17 cellular contexts compared by ENCODE assay signal in genomic region chr7:82675396-82675795, GRCh38.
DNase-seq lines count a peak whose midpoint lies in the region; ATAC-seq, FAIRE-seq and TF ChIP-seq lines count a peak whose summit lies in the region.
"Had no signal": no experiment of that assay in that cellular context is flagged by ENCODE, and none has a peak within 500 bp of the region (broad histone marks: within the 10 kb centered on the region; RNA-seq: fewer than 3 reads in every experiment).

No MANE protein-coding gene starts in this region.

- ATAC-seq in HG02763 (IDR thresholded peaks at IDR 0.05; ENCODE audit: unreplicated experiment) = no peak
- ATAC-seq: A549, GM23338, HepG2 had no signal

- H3K4me3 Mint-ChIP-seq in astrocyte (ENCODE audit: unreplicated experiment) = no peak overlapping the region
- H3K4me3 Mint-ChIP-seq: CD4-positive, alpha-beta memory T cell; GM23338 had no signal

- no peak overlapping the region for H3K4me2 ChIP-seq in astrocyte (ENCODE audit: low read length)
- H3K4me2 ChIP-seq in osteoblast (ENCODE audit: insufficient read depth, low read length) = no peak overlapping the region
- H3K4me2 ChIP-seq: A549, GM23338 had no signal

- peaks cover 12% of the 10 kb centered on the region for H3K4me1 Mint-ChIP-seq in astrocyte (ENCODE audit: low read depth, unreplicated experiment)

- no peaks in the 10 kb centered on the region for H3K4me1 ChIP-seq in astrocyte (ENCODE audit: insufficient read depth, low read length)
- peaks cover 11% of the 10 kb centered on the region for H3K4me1 ChIP-seq in osteoblast (ENCODE audit: insufficient read depth, low read length)
- H3K4me1 ChIP-seq: A549 had no signal

- no peaks in the 10 kb centered on the region for H3K79me2 ChIP-seq in astrocyte (ENCODE audit: insufficient read depth, low read length)
- H3K79me2 ChIP-seq in osteoblast (ENCODE audit: insufficient read depth, low read length) = no peaks in the 10 kb centered on the region

- no peak overlapping the region for H3K9ac ChIP-seq in astrocyte (ENCODE audit: low read length)

- no peaks in the 10 kb centered on the region for H3K27me3 Mint-ChIP-seq in astrocyte (ENCODE audit: low read depth, unreplicated experiment)
- H3K27me3 Mint-ChIP-seq: CD4-positive, alpha-beta memory T cell had no signal

- H3K36me3 Mint-ChIP-seq in astrocyte (ENCODE audit: low read depth, unreplicated experiment) = no peaks in the 10 kb centered on the region
- H3K36me3 Mint-ChIP-seq: CD4-positive, alpha-beta memory T cell had no signal

- H3K4me3 ChIP-seq in astrocyte (ENCODE audit: insufficient read depth, low read depth, low read length) = no peak overlapping the region
- H3K4me3 ChIP-seq in choroid plexus epithelial cell (ENCODE audit: low read depth, low read length) = no peak overlapping the region
- H3K4me3 ChIP-seq in retinal pigment epithelial cell (ENCODE audit: low read length) = no peak overlapping the region
- no peak overlapping the region for H3K4me3 ChIP-seq in osteoblast (ENCODE audit: insufficient read depth, low read length)
- H3K4me3 ChIP-seq: A549, GM23338 had no signal

- H3K9me3 ChIP-seq in astrocyte (ENCODE audit: insufficient read depth, low read depth, low read length) (no peaks in the 10 kb centered on the region), osteoblast (ENCODE audit: low read depth, low read length) (no peaks in the 10 kb centered on the region)
- H3K9me3 ChIP-seq: A549, BE2C had no signal

- H2AFZ ChIP-seq in astrocyte (ENCODE audit: low read depth, low read length) = no peak overlapping the region
- H2AFZ ChIP-seq in osteoblast (ENCODE audit: low read length) = no peak overlapping the region

- no peak for FAIRE-seq in astrocyte (lab: Jason Lieb, UNC)
- FAIRE-seq: A549, GM12891, HepG2, HTR-8/SVneo had no signal

- H3K27ac Mint-ChIP-seq in astrocyte (ENCODE audit: unreplicated experiment) = no peak overlapping the region
- H3K27ac Mint-ChIP-seq: CD4-positive, alpha-beta memory T cell; GM23338 had no signal

- H3K27ac ChIP-seq in astrocyte (ENCODE audit: low read depth, low read length) (no peak overlapping the region), osteoblast (ENCODE audit: low read depth, low read length) (no peak overlapping the region)
- H3K27ac ChIP-seq: A549, C4-2B had no signal

- H3K9me3 Mint-ChIP-seq in astrocyte (ENCODE audit: unreplicated experiment) = no peaks in the 10 kb centered on the region
- H3K9me3 Mint-ChIP-seq: GM23338 had no signal

- DNase-seq in NCI-H226 = peak; percentile 76
- DNase-seq in astrocyte (ENCODE audit: low read depth) = peak; percentile 32
- peak; percentile 39 for DNase-seq in choroid plexus epithelial cell (ENCODE audit: low read depth)
- DNase-seq in retinal pigment epithelial cell (ENCODE audit: low read depth) = peak; percentile 46
- DNase-seq in osteoblast (ENCODE audit: insufficient read length, low spot score, missing footprints) = no peak
- no peak for DNase-seq in SKM-1 treated with dmso at 0.1 percent for 144 hours (lab: John Stamatoyannopoulos, UW; ENCODE audit: unreplicated experiment)
- DNase-seq: BE2C; CD4-positive, alpha-beta memory T cell; DMS79; H7 had no signal

- H3K36me3 ChIP-seq in astrocyte (ENCODE audit: insufficient read depth, low read length) = no peaks in the 10 kb centered on the region
- no peaks in the 10 kb centered on the region for H3K36me3 ChIP-seq in osteoblast (ENCODE audit: insufficient read depth, low read length)
- H3K36me3 ChIP-seq: BE2C had no signal

- H4K20me1 ChIP-seq in astrocyte (ENCODE audit: insufficient read depth, low read length) (no peaks in the 10 kb centered on the region), osteoblast (ENCODE audit: insufficient read depth, low read length) (no peaks in the 10 kb centered on the region)

- no peaks in the 10 kb centered on the region for H3K27me3 ChIP-seq in astrocyte (ENCODE audit: insufficient read depth, low read length)
- peaks cover 16% of the 10 kb centered on the region for H3K27me3 ChIP-seq in osteoblast (ENCODE audit: insufficient read depth, low read length)
- H3K27me3 ChIP-seq: BE2C had no signal

- TF ChIP-seq CTCF in astrocyte (IDR thresholded peaks at IDR 0.05; ENCODE audit: insufficient read depth, low read depth, low read length) (no peak), choroid plexus epithelial cell (conservative IDR thresholded peaks at IDR 0.05; ENCODE audit: low read depth, low read length) (no peak), retinal pigment epithelial cell (conservative IDR thresholded peaks at IDR 0.05; ENCODE audit: low read depth, low read length) (no peak), osteoblast (IDR thresholded peaks at IDR 0.05; ENCODE audit: extremely low read depth, low read depth, low read length) (no peak)

Comparison
In these comparisons a context has a peak if more than half of its experiments do, and no peak if none do; other contexts are left out.
1. DNase-seq: peak in NCI-H226 (single experiment), astrocyte (single experiment), choroid plexus epithelial cell (single experiment) and retinal pigment epithelial cell (single experiment); none in osteoblast (single experiment) and SKM-1 treated with dmso at 0.1 percent for 144 hours (single experiment).